In the genomic region with DNA sequence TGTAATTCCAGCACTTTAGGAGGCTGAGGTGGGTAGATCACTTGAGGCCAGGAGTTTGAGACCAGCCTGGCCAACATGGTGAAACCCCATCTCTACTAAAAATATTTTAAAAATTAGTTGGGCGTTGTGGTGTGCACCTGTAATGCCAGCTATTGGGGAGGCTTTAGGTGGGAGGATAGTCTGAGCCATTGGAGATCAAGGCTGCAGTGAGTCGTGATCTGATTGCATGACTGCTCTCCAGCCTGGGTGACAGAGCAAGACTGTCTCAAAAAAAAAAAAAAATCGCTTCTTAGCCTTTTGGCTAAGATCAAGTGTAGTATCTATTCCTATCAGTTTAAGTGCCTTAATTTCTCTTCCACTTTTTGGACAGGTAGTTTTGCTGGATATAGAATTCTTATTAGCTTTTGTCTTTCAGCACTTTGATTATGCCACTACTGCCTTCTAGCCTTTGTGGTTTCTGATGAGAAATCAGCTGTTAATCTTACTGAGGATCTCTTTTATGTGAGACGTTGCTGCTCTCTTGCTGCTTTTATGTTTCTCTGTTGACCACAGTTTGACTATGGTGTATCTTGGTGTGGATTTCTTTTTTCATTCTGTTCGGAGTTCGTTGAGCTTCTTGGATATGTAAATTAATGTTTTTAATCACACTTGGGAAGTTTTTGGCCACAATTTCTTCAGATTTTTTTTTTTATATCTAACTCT, we compare ENCODE assay signal across 16 cellular contexts. TPM values are rescaled to one million over a fixed set of nuclear protein-coding genes. Genes with fewer than 3 reads are reported as not detected.
"Had no signal": no experiment of that assay in that cellular context is flagged by ENCODE, and none has a peak within 500 bp of the region (broad histone marks: within the 10 kb centered on the region; RNA-seq: fewer than 3 reads in every experiment).

No MANE protein-coding gene starts in this region.

- ATAC-seq: left lung, sciatic nerve, upper lobe of right lung had no signal

- H3K27me3 ChIP-seq: ascending aorta, breast epithelium, hepatocyte, left lung, ovary, spleen, upper lobe of right lung had no signal

- H3K36me3 ChIP-seq: ascending aorta, breast epithelium, ovary, thoracic aorta, upper lobe of right lung had no signal

- H3K9me3 ChIP-seq: ascending aorta, breast epithelium, left lung, ovary, spleen, thoracic aorta, upper lobe of right lung had no signal

- H3K4me1 Mint-ChIP-seq: naive B cell had no signal

- H3K4me1 ChIP-seq: ascending aorta, breast epithelium, left lung, spleen, upper lobe of right lung had no signal

- H3K36me3 Mint-ChIP-seq: naive B cell had no signal

- H3K27ac ChIP-seq: ascending aorta, breast epithelium, hepatocyte, left lung, ovary, spleen, thoracic aorta, upper lobe of right lung had no signal

- H3K4me3 Mint-ChIP-seq: naive B cell had no signal

- DNase-seq: activated CD4-positive, CD25-positive, alpha-beta regulatory T cell; dermis blood vessel endothelial cell; islet precursor cell; left lung; naive B cell; ovary; spleen; upper lobe of right lung had no signal

- H3K4me3 ChIP-seq: ascending aorta, breast epithelium, hepatocyte, left lung, ovary, spleen, thoracic aorta, upper lobe of right lung had no signal

- H3K27me3 Mint-ChIP-seq: naive B cell had no signal

RNA-seq across cellular contexts. Expression of a gene that starts 31.0 kb away (rescaled TPM):
- total RNA-seq: ascending aorta, dermis blood vessel endothelial cell, hepatocyte, left lung, mononuclear cell, ovary, pulmonary artery endothelial cell, sciatic nerve, spleen, thoracic aorta, upper lobe of right lung had no signal
- polyA plus RNA-seq: esophagus, ovary had no signal
